ENCODE assay signal across 24 cellular contexts in the genomic region with DNA sequence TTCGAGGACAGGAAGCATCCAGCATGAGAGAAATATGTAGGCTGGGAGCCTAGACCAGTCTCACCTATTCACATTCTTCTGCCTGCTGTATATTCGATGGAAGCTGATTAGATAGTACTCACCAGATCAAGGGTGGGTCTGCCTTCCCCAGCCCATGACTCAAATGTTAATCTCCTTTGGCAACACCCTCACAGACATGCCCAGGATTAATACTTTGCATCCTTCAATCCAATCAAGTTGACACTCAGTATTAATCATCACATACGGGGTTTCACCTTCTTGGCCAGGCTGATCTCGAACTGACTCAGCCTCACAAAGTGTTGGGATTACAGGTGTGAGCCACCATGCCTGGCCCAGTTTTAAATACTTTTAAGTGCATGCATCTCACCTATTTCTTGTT.
DNase-seq lines count a peak whose midpoint lies in the region; ATAC-seq and FAIRE-seq lines count a peak whose summit lies in the region.
"Had no signal": no experiment of that assay in that cellular context is flagged by ENCODE, and none has a peak within 500 bp of the region (broad histone marks: within the 10 kb centered on the region; RNA-seq: fewer than 3 reads in every experiment).

No MANE protein-coding gene starts in this region.

- H3K27ac ChIP-seq in epithelial cell of prostate: peak overlapping the region; percentile 53
- H3K27ac ChIP-seq: coronary artery, pancreas had no signal

- FAIRE-seq in urothelium cell line (lab: Jason Lieb, UNC): peak; percentile 30
- FAIRE-seq: A204.1, frontal cortex, GM12878, pancreas had no signal

- ATAC-seq in HG02840 (IDR thresholded peaks at IDR 0.05; ENCODE audit: low FRiP score, unreplicated experiment): no peak
- ATAC-seq: GM12878, left cardiac atrium, pancreas, right cardiac atrium had no signal

- DNase-seq in activated CD4-positive, alpha-beta T cell treated with anti-CD3 and anti-CD28 coated beads for 48 hours: peak; percentile 42
- DNase-seq in activated CD4-positive, alpha-beta T cell treated with anti-CD3 and anti-CD28 coated beads, Interleukin-2, amount 50 U/mL, for 4 hours: no peak
- peak; percentile 28 for DNase-seq in stimulated activated CD4-positive, alpha-beta T cell treated with anti-CD3 and anti-CD28 coated beads, Interleukin-1b, Interleukin-23, amount 100 ng/mL, for 48 hours
- DNase-seq in stimulated activated CD4-positive, alpha-beta T cell treated with anti-CD3 and anti-CD28 coated beads, Interleukin-4, amount 100 ng/mL, for 1 hour: no peak
- DNase-seq in epithelial cell of prostate (ENCODE audit: low read depth, low spot score): peak; percentile 79
- no peak for DNase-seq in urothelium cell line (ENCODE audit: low spot score)
- DNase-seq in SW480 (ENCODE audit: low spot score): no peak
- DNase-seq: aorta; CD4-positive, alpha-beta T cell; effector memory CD4-positive, alpha-beta T cell; left cardiac atrium; MV-4-11; NCI-H146; NCI-H2107; nephron progenitor cell; pancreas; right cardiac atrium; Right ventricle myocardium superior; stimulated activated naive CD4-positive, alpha-beta T cell treated with Interleukin-2 at 50 U/mL for 16 hours had no signal

Comparison
In these comparisons a context has a peak if more than half of its experiments do, and no peak if none do; other contexts are left out.
1. DNase-seq: peak in activated CD4-positive, alpha-beta T cell treated with anti-CD3 and anti-CD28 coated beads for 48 hours (single experiment), stimulated activated CD4-positive, alpha-beta T cell treated with anti-CD3 and anti-CD28 coated beads, Interleukin-1b, Interleukin-23, amount 100 ng/mL, for 48 hours (single experiment) and epithelial cell of prostate (single experiment); none in activated CD4-positive, alpha-beta T cell treated with anti-CD3 and anti-CD28 coated beads, Interleukin-2, amount 50 U/mL, for 4 hours (0 of 2), stimulated activated CD4-positive, alpha-beta T cell treated with anti-CD3 and anti-CD28 coated beads, Interleukin-4, amount 100 ng/mL, for 1 hour (single experiment), urothelium cell line (single experiment) and SW480 (single experiment).